21 cellular contexts compared by ENCODE assay signal in the genomic region with DNA sequence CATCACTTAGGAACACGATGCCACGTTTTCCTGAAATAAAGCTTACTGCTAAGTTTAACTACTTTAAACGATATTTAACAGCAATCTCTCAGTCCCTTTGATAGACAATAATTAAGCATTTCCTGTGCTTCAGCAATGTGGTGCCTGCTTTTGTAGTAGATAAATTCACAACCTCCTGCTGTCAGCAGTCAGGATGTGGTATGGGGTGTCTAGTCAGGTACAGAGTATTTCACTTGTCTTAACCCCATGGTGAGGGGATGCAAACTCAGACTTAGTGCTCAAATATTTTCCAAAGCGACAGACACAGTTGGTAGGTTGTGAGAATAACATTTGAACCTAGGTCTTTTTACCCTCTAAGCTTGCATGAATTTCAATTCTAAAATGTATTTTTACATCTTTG.
"Had no signal": no experiment of that assay in that cellular context is flagged by ENCODE, and none has a peak within 500 bp of the region (broad histone marks: within the 10 kb centered on the region; RNA-seq: fewer than 3 reads in every experiment).

No MANE protein-coding gene starts in this region.

- H3K27me3 Mint-ChIP-seq: activated CD8-positive, alpha-beta memory T cell treated with anti-CD3 and anti-CD28 coated beads, Interleukin-2, amount 10 ng/mL, durations not matched to agents 7 days and 5 days had no signal

- H3K36me3 ChIP-seq: colonic mucosa, left ventricle myocardium inferior, ovary had no signal

- H3K9me3 Mint-ChIP-seq: activated naive CD4-positive, alpha-beta T cell treated with anti-CD3 and anti-CD28 coated beads, Interleukin-2, amount 50 U/mL, for 72 hours; activated T-helper 2 cell treated with anti-CD3 and anti-CD28 coated beads, Interferon-gamma antibody, Interleukin-2, Interleukin-4, amounts not matched to agents 10 μg/mL and 5 μg/mL and 100 μg/mL, durations not matched to agents 14 hours and 24 hours and 36 hours; nephron progenitor cell had no signal

- H3K4me1 ChIP-seq: colonic mucosa, left ventricle myocardium inferior, testis had no signal

- H3K4me3 Mint-ChIP-seq: activated CD4-positive, alpha-beta T cell treated with anti-CD3 and anti-CD28 coated beads for 36 hours; activated CD8-positive, alpha-beta memory T cell treated with anti-CD3 and anti-CD28 coated beads, Interleukin-2, amount 10 ng/mL, durations not matched to agents 7 days and 5 days; activated CD8-positive, alpha-beta T cell treated with anti-CD3 and anti-CD28 coated beads, Interleukin-2, amount 10 ng/mL, durations not matched to agents 7 days and 5 days; nephron progenitor cell had no signal

- H3K4me3 ChIP-seq: colonic mucosa, left ventricle myocardium inferior, lung, ovary, skin epidermis, testis had no signal

- H3K9me3 ChIP-seq: colonic mucosa, left ventricle myocardium inferior, ovary, testis had no signal

- H3K27me3 ChIP-seq: colonic mucosa, ovary, testis had no signal

- H3K27ac ChIP-seq: colonic mucosa, left ventricle myocardium inferior, ovary, skin epidermis, testis had no signal

- H3K36me3 Mint-ChIP-seq: activated CD8-positive, alpha-beta memory T cell treated with anti-CD3 and anti-CD28 coated beads, Interleukin-2, amount 10 ng/mL, durations not matched to agents 7 days and 5 days; activated naive CD4-positive, alpha-beta T cell treated with anti-CD3 and anti-CD28 coated beads, Interleukin-2, amount 50 U/mL, for 72 hours had no signal

- H3K27ac Mint-ChIP-seq: activated CD4-positive, alpha-beta T cell treated with anti-CD3 and anti-CD28 coated beads for 36 hours; activated CD8-positive, alpha-beta memory T cell treated with anti-CD3 and anti-CD28 coated beads, Interleukin-2, amount 10 ng/mL, durations not matched to agents 7 days and 5 days; activated CD8-positive, alpha-beta T cell treated with anti-CD3 and anti-CD28 coated beads, Interleukin-2, amount 10 ng/mL, durations not matched to agents 7 days and 5 days; activated naive CD4-positive, alpha-beta T cell treated with anti-CD3 and anti-CD28 coated beads, Interleukin-2, amount 50 U/mL, for 72 hours; activated T-helper 2 cell treated with anti-CD3 and anti-CD28 coated beads, Interferon-gamma antibody, Interleukin-2, Interleukin-4, amounts not matched to agents 10 μg/mL and 5 μg/mL and 100 μg/mL, durations not matched to agents 14 hours and 24 hours and 36 hours; nephron progenitor cell; progenitor cell of endocrine pancreas had no signal

- H3K4me1 Mint-ChIP-seq: activated CD4-positive, alpha-beta T cell treated with anti-CD3 and anti-CD28 coated beads for 36 hours; activated CD8-positive, alpha-beta memory T cell treated with anti-CD3 and anti-CD28 coated beads, Interleukin-2, amount 10 ng/mL, durations not matched to agents 7 days and 5 days had no signal

- ATAC-seq: activated CD4-positive, alpha-beta T cell treated with anti-CD3 and anti-CD28 coated beads for 36 hours; activated CD8-positive, alpha-beta memory T cell treated with anti-CD3 and anti-CD28 coated beads, Interleukin-2, amount 10 ng/mL, durations not matched to agents 7 days and 5 days; activated CD8-positive, alpha-beta T cell treated with anti-CD3 and anti-CD28 coated beads, Interleukin-2, amount 10 ng/mL, durations not matched to agents 7 days and 5 days; sciatic nerve; stimulated activated naive CD8-positive, alpha-beta T cell treated with anti-CD3 and anti-CD28 coated beads, Interleukin-15, Interleukin-2, amounts not matched to agents 100 U/mL and 50 U/mL, for 24 hours had no signal

- DNase-seq: activated CD4-positive, alpha-beta T cell treated with anti-CD3 and anti-CD28 coated beads for 36 hours; activated CD4-positive, CD25-positive, alpha-beta regulatory T cell; activated CD8-positive, alpha-beta memory T cell treated with anti-CD3 and anti-CD28 coated beads, Interleukin-2, amount 10 ng/mL, durations not matched to agents 7 days and 5 days; activated CD8-positive, alpha-beta T cell treated with anti-CD3 and anti-CD28 coated beads, Interleukin-2, amount 10 ng/mL, durations not matched to agents 7 days and 5 days; activated T-cell treated with anti-CD3 and anti-CD28 coated beads, Interleukin-2, amount 50 U/mL, for 48 hours; colonic mucosa; effector memory CD4-positive, alpha-beta T cell; left ventricle myocardium inferior; nephron progenitor cell; ovary; stimulated activated CD4-positive, alpha-beta T cell treated with anti-CD3 and anti-CD28 coated beads, Interleukin-12 subunit alpha, Interleukin-12 subunit beta, amount 100 ng/mL, for 4 hours; stimulated activated CD4-positive, alpha-beta T cell treated with anti-CD3 and anti-CD28 coated beads, Interleukin-4, amount 100 ng/mL, for 1 hour; stimulated activated naive CD8-positive, alpha-beta T cell treated with anti-CD3 and anti-CD28 coated beads, Interleukin-15, Interleukin-2, amounts not matched to agents 100 U/mL and 50 U/mL, for 24 hours; testis; trophoblast cell had no signal
